8 cellular contexts compared by ENCODE assay signal in genomic region chrX:21374163-21374993, GRCh38. TPM values are rescaled to one million over a fixed set of nuclear protein-coding genes. Genes with fewer than 3 reads are reported as not detected.
DNase-seq lines count a peak whose midpoint lies in the region; ATAC-seq and TF ChIP-seq lines count a peak whose summit lies in the region.

CNKSR2 (plus strand) TSS chrX:21374418; CDS start chrX:21374898, 480 bp downstream.

- DNase-seq in AG04450 (ENCODE audit: low read depth, low spot score) (no peak), NCI-H526 treated with DMSO at 0.1 percent for 48 hours (lab: John Stamatoyannopoulos, UW) (peak; percentile 81), activated T-cell treated with anti-CD3 and anti-CD28 coated beads for 24 hours (ENCODE audit: low read depth) (peak; percentile 69), esophagus squamous epithelium (lab: John Stamatoyannopoulos, UW) (no peak), neuronal stem cell (ENCODE audit: low spot score) (peak; percentile 79)

- TF ChIP-seq CTCF in AG04450 (IDR thresholded peaks at IDR 0.05; ENCODE audit: low read depth, low read length), result no peak
- no peak for TF ChIP-seq CTCF in esophagus squamous epithelium (IDR thresholded peaks at IDR 0.05)

- H2BK120ac ChIP-seq in neuronal stem cell (ENCODE audit: low read depth, low read length), result no peak within 1 kb of the TSS

- ATAC-seq in HG03280 (IDR thresholded peaks at IDR 0.05; ENCODE audit: unreplicated experiment), result peak; percentile 51

- peak within 1 kb of the TSS; percentile 82 for H3K14ac ChIP-seq in neuronal stem cell (ENCODE audit: low read length)

- 23% methylated on average over 14 of the region's 94 CpGs; no CpG with 5 or more reads in 1 of the 2 donors for WGBS in esophagus squamous epithelium, 2 donors
- WGBS in neuronal stem cell (ENCODE audit: extremely low coverage in 2 of 2, insufficient read length in 2 of 2, insufficient replicate concordance in 1 of 2), 2 donors, result no CpG with 5 or more reads among the region's 94 CpGs

- H3K27me3 ChIP-seq in AG04450 (ENCODE audit: control insufficient read depth, insufficient read depth, low read length), result peaks cover 16% of the 10 kb centered on the region
- peaks cover 0 to 35% (median 4%) of the 10 kb centered on the region in 4 donors for H3K27me3 ChIP-seq in esophagus squamous epithelium
- H3K27me3 ChIP-seq in neuronal stem cell (ENCODE audit: control insufficient read depth in 3 of 3, insufficient read depth in 3 of 3, low read depth in 1 of 3, low read length in 3 of 3), result no peaks in the 10 kb centered on the region

- no peak within 1 kb of the TSS for H2BK15ac ChIP-seq in neuronal stem cell (ENCODE audit: low read length)

- no peak within 1 kb of the TSS for H3K27ac ChIP-seq in AG04450 (ENCODE audit: low read depth, low read length)
- H3K27ac ChIP-seq in esophagus squamous epithelium, result no peak within 1 kb of the TSS
- peak within 1 kb of the TSS; percentile 72 for H3K27ac ChIP-seq in neuronal stem cell (replicated peaks; ENCODE audit: low read length)
- H3K27ac ChIP-seq in temporal lobe (ENCODE audit: low read depth, low read length), result no peak within 1 kb of the TSS

- H3K4me3 ChIP-seq in AG04450 (ENCODE audit: low read depth, low read length) (peak within 1 kb of the TSS; percentile 59), esophagus squamous epithelium (peak within 1 kb of the TSS; percentile 26 to 65 (median 44)), neuronal stem cell (ENCODE audit: low read length in 2 of 2) (peak within 1 kb of the TSS; percentile 69 to 93)

- H2BK12ac ChIP-seq in neuronal stem cell (ENCODE audit: low read length), result no peak within 1 kb of the TSS

- H3K4me2 ChIP-seq in neuronal stem cell (ENCODE audit: insufficient read depth, low read length, poor library complexity, severe bottlenecking), result peak within 1 kb of the TSS; percentile 62

- H2AK5ac ChIP-seq in neuronal stem cell (ENCODE audit: low read depth, low read length), result no peak within 1 kb of the TSS

- POLR2A ChIA-PET in AG04450 (lab: Yijun Ruan, JAX), result no interaction called here

- no peaks in the 10 kb centered on the region for H3K9me3 ChIP-seq in AG04450 (ENCODE audit: control insufficient read depth, insufficient read depth, low read length)
- no peaks in the 10 kb centered on the region for H3K9me3 ChIP-seq in esophagus squamous epithelium
- no peaks in the 10 kb centered on the region for H3K9me3 ChIP-seq in neuronal stem cell (replicated peaks in 1 of 2; ENCODE audit: control insufficient read depth in 2 of 2, insufficient read depth in 1 of 2, low read depth in 1 of 2, low read length in 2 of 2)

- intact Hi-C loops in esophagus squamous epithelium (cut with DNase I), result no loop called here

- in situ Hi-C loops in GM18951 (cut with MboI; ENCODE audit: low sequenced_read_pairs, unreplicated experiment), result no loop called here

- H3K36me3 ChIP-seq in esophagus squamous epithelium (no peaks in the 10 kb centered on the region), neuronal stem cell (replicated peaks in 1 of 2; ENCODE audit: control insufficient read depth in 2 of 2, insufficient read depth in 2 of 2, low read length in 2 of 2) (no peaks in the 10 kb centered on the region)

- no peak within 1 kb of the TSS for H4K8ac ChIP-seq in neuronal stem cell (ENCODE audit: low read depth, low read length)

- no peak within 1 kb of the TSS for H3K23ac ChIP-seq in neuronal stem cell (ENCODE audit: low read depth, low read length, poor library complexity)

- peaks cover 0 to 17% (median 0%) of the 10 kb centered on the region in 3 donors for H3K4me1 ChIP-seq in esophagus squamous epithelium
- peaks cover 0 to 4% of the 10 kb centered on the region in 2 donors for H3K4me1 ChIP-seq in neuronal stem cell (ENCODE audit: control insufficient read depth in 2 of 2, insufficient read depth in 1 of 2, low read depth in 1 of 2, low read length in 2 of 2)

- H3K18ac ChIP-seq in neuronal stem cell (ENCODE audit: low read length), result peak within 1 kb of the TSS; percentile 90

- H3K79me1 ChIP-seq in neuronal stem cell (ENCODE audit: low read depth, low read length), result no peaks in the 10 kb centered on the region

- H3K9ac ChIP-seq in neuronal stem cell (ENCODE audit: low read depth, low read length, poor library complexity), result peak within 1 kb of the TSS; percentile 88

- peak; percentile 60 for TF ChIP-seq POLR2A in GM18951 (IDR thresholded peaks at IDR 0.05; ENCODE audit: extremely low read depth, insufficient read depth, insufficient read length)
- TF ChIP-seq POLR2A in esophagus squamous epithelium (IDR thresholded peaks at IDR 0.05), result no peak

- H2BK5ac ChIP-seq in neuronal stem cell (ENCODE audit: low read length), result no peak within 1 kb of the TSS

- H3K4ac ChIP-seq in neuronal stem cell (ENCODE audit: low read length), result no peak within 1 kb of the TSS

- CTCF ChIA-PET in AG04450 (lab: Charles Lee), result interaction anchor here (0.6 to 0.8 kb wide), 2 partner anchors 319 to 844 kb away, joined by 3 to 6 read pairs; no protein-coding TSS in a partner anchor

- H2AFZ ChIP-seq in neuronal stem cell (ENCODE audit: low read length), result peak within 1 kb of the TSS; percentile 94

- no peak within 1 kb of the TSS for H4K91ac ChIP-seq in neuronal stem cell (ENCODE audit: low read depth, low read length, poor library complexity)

RNA-seq across cellular contexts. Expression of gene CNKSR2, which starts in this region (rescaled TPM):
- polyA plus RNA-seq in AG04450 (2011; rRNA removed), result 0.14 TPM in 2 replicates
- 0.18 and 0.39 TPM in 2 replicates for polyA minus RNA-seq in AG04450 (2011; rRNA and poly(A)+ RNA removed)
- 1 to 10 TPM in 1 of 4 donors, under 1 TPM in 1, not detected in 2; 0.57 to 3.1 TPM for total RNA-seq in esophagus squamous epithelium
- polyA plus RNA-seq in neuronal stem cell (2013, experiment 1 of 2), result 11.3 TPM
- polyA plus RNA-seq in neuronal stem cell (2013, experiment 2 of 2), result 10.8 TPM
- 138 TPM for total RNA-seq in temporal lobe

Comparison
In these comparisons a context has a peak if more than half of its experiments do, and no peak if none do; other contexts are left out.
1. RNA of gene CNKSR2 (total RNA-seq): 138 TPM in temporal lobe (single experiment); 0.57 to 3.1 TPM in esophagus squamous epithelium; every median in the first group is over 10 times any median in the second.
2. DNase-seq: peak in NCI-H526 treated with DMSO at 0.1 percent for 48 hours (single experiment), activated T-cell treated with anti-CD3 and anti-CD28 coated beads for 24 hours (single experiment) and neuronal stem cell (single experiment); none in AG04450 (single experiment) and esophagus squamous epithelium (single experiment).
3. Peak in every context shown above with its lines, with median percentiles within 50 percentile points of each other: H3K4me3 ChIP-seq.